ENCODE assay signal across 10 cellular contexts in the genomic region with DNA sequence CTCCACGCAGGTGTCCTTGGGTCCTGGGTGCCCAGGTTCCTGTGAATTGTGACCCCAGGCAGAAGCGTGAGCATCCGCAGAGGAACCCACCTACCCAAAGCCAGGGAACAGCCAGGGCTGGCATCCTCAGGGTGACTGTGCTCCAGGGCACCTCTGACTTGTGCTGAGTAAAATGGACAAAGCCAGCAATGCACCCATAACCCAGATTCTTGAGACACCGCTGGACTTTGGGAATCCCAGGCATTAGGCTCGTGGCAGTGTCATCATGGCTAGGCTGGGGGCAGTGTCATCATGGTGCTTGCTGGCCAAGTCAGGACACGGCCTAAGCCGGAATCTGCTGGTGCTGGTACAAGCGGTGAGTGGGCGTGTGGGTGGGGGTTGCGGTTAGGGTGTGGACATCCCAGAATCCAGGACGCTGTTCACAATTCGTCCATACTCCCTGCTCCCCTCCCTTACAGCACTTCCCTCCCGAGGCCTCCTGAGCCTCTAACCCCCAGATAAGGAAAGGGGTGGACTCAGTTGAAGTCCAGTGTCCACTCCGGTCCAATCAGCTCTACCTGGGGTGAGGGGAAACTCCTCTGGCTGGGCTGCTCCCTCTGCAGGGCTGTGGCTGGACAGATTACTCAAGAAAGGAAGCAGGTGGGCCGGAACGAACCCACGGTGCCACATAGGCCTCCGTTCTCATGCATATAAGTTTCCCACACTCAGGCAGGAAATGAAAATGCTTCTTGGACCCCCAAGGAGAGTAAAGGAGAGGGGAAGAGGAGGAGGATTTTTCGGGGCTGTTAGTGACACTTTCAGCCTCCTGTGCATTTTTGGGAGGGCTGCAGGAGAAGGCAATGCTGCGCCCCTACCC.
DNase-seq lines count a peak whose midpoint lies in the region; ATAC-seq, FAIRE-seq and TF ChIP-seq lines count a peak whose summit lies in the region.
"Had no signal": no experiment of that assay in that cellular context is flagged by ENCODE, and none has a peak within 500 bp of the region (broad histone marks: within the 10 kb centered on the region; RNA-seq: fewer than 3 reads in every experiment).

No MANE protein-coding gene starts in this region.

- 67 to 79% methylated on average over 20 of the region's 20 CpGs for WGBS in lung, 2 donors

- POLR2A ChIA-PET in HEK293T (lab: Yijun Ruan, JAX): interaction anchor here (1.4 kb wide), 1 partner anchor 43 kb away, joined by 4 read pairs; no protein-coding TSS in a partner anchor

- peaks cover 20% of the 10 kb centered on the region for H3K4me1 Mint-ChIP-seq in brain

- H3K27ac ChIP-seq in lung (ENCODE audit: low read depth in 1 of 2, low read length in 1 of 2): no peak overlapping the region

- H3K27ac Mint-ChIP-seq in brain: no peak overlapping the region

- DNase-seq in AG10803 (ENCODE audit: low read depth) (peak; percentile 28), HTR-8/SVneo (ENCODE audit: insufficient read length, low spot score) (no peak), lung (ENCODE audit: low spot score) (peak; percentile 62), COR-L47 (lab: John Stamatoyannopoulos, UW) (no peak), HEK293T (ENCODE audit: extremely low spot score) (no peak)
- no peak for DNase-seq in stimulated activated CD4-positive, alpha-beta T cell treated with anti-CD3 and anti-CD28 coated beads, Interleukin-2, amount 100 ng/mL, for 48 hours
- DNase-seq: Kasumi-1 had no signal

- TF ChIP-seq CTCF in AG10803 (conservative IDR thresholded peaks at IDR 0.05; ENCODE audit: low read length) (no peak), brain (conservative IDR thresholded peaks at IDR 0.05) (no peak), lung (IDR thresholded peaks at IDR 0.05; ENCODE audit: control extremely low read depth, extremely low read depth) (no peak)

- peak; percentile 83 for FAIRE-seq in HTR-8/SVneo (lab: Jason Lieb, UNC)

- no peaks in the 10 kb centered on the region for H3K36me3 Mint-ChIP-seq in brain

- peak overlapping the region; percentile 79 to 85 (median 82) for H3K4me3 Mint-ChIP-seq in brain

- no peak overlapping the region for H3K4me3 ChIP-seq in AG10803 (ENCODE audit: low read length)
- no peak overlapping the region for H3K4me3 ChIP-seq in lung

- H3K36me3 ChIP-seq in lung (ENCODE audit: control insufficient read depth in 2 of 2, insufficient read depth in 2 of 2, low read length in 2 of 2): no peaks in the 10 kb centered on the region
- H3K36me3 ChIP-seq: breast epithelium had no signal

- H3K27me3 ChIP-seq in lung (ENCODE audit: control insufficient read depth, insufficient read depth): no peaks in the 10 kb centered on the region
- H3K27me3 ChIP-seq: breast epithelium had no signal

- H3K9me3 Mint-ChIP-seq in brain: peaks cover 0 to 15% (median 0%) of the 10 kb centered on the region in 5 experiments

- CTCF ChIA-PET in HEK293T (lab: Yijun Ruan, JAX): no interaction called here

- H3K4me1 ChIP-seq in lung (ENCODE audit: control insufficient read depth in 2 of 2, insufficient read depth in 2 of 2, low read length in 2 of 2): peaks cover 0 to 11% of the 10 kb centered on the region in 2 donors

- H3K9me3 ChIP-seq in lung (ENCODE audit: control insufficient read depth in 2 of 2, insufficient read depth in 1 of 2, low read length in 1 of 2): peaks cover 0 to 1% of the 10 kb centered on the region in 2 donors
- H3K9me3 ChIP-seq: breast epithelium had no signal

- peaks cover 49% of the 10 kb centered on the region for H3K27me3 Mint-ChIP-seq in brain

- ATAC-seq in lung (ENCODE audit: insufficient read depth, low FRiP score): no peak
- ATAC-seq in GM18870 (IDR thresholded peaks at IDR 0.05; ENCODE audit: unreplicated experiment): no peak

TF ChIP-seq in HEK293T, 16 proteins besides CTCF, POLR2A, EP300 and RAD21:
- no peak for TF ChIP-seq HDGF (IDR thresholded peaks at IDR 0.05; ENCODE audit: borderline replicate concordance)
- no peak for TF ChIP-seq L3MBTL2 (conservative IDR thresholded peaks at IDR 0.05)
- TF ChIP-seq FOXA1 (IDR thresholded peaks at IDR 0.05): no peak

Comparison
In these comparisons a context has a peak if more than half of its experiments do, and no peak if none do; other contexts are left out.
1. DNase-seq: peak in AG10803 (single experiment) and lung (single experiment); none in HTR-8/SVneo (single experiment), stimulated activated CD4-positive, alpha-beta T cell treated with anti-CD3 and anti-CD28 coated beads, Interleukin-2, amount 100 ng/mL, for 48 hours (0 of 2), COR-L47 (single experiment) and HEK293T (single experiment).